Comparison of ENCODE assay signal across 8 cellular contexts in the genomic region with DNA sequence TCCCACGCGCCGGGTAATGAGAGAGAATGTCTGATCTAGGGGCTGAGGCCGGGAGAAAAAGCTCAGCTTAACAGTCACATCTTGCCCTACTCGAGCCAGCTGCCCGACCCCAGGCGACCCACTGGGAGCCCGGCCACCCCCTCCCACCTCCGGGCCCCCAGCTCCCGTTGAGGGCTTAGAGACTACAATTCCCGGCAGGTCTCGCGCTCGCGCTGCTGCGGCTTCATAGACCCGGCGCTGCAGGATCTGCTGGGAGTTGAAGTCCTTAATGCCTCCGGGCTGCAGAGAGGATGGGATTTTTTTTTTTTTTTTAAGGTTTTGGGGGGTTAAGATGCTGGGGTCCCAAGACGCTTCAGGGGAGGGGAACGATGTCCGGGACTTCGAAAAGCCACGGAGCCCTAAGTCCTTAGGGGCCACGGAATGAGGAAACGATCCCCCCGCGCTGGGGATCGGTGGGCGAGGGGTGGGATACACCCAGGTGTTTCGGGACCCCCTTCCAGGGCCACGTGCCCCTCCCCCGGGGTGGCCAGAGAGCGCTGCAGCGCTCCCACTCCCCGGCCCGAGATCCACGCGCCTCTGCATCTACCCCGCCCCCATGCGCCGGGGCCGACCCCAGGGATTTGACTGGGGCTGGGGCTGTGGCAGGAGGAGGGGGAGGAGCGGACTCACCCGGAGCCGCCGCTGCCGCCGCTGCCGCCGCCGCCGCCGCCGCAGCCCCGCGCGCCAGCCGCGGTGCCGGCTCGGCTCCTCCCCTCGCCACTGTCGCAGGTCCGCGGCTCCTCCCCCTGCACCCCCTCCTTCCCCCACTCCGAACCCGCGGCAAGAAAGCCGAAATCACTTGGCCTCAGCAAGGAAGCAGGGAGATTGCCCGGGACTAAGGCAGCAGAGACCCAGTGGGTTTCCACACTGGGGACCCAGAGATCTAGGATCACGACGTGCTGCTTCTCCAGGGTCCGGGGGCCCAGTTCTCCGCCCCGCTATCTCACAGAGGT. TPM values are rescaled to one million over a fixed set of nuclear protein-coding genes. Genes with fewer than 3 reads are reported as not detected.
DNase-seq lines count a peak whose midpoint lies in the region; ATAC-seq and TF ChIP-seq lines count a peak whose summit lies in the region.

A gene with protein sequence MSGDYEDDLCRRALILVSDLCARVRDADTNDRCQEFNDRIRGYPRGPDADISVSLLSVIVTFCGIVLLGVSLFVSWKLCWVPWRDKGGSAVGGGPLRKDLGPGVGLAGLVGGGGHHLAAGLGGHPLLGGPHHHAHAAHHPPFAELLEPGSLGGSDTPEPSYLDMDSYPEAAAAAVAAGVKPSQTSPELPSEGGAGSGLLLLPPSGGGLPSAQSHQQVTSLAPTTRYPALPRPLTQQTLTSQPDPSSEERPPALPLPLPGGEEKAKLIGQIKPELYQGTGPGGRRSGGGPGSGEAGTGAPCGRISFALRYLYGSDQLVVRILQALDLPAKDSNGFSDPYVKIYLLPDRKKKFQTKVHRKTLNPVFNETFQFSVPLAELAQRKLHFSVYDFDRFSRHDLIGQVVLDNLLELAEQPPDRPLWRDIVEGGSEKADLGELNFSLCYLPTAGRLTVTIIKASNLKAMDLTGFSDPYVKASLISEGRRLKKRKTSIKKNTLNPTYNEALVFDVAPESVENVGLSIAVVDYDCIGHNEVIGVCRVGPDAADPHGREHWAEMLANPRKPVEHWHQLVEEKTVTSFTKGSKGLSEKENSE (minus strand): TSS at position 761 of the 992 bp plus-strand sequence. CDS start 2,470 bp downstream, outside the sequence.

- H3K4me1 ChIP-seq in urinary bladder (ENCODE audit: insufficient read depth) = no peaks in the 10 kb centered on the region

- no peak for TF ChIP-seq CTCF in fibroblast of pulmonary artery (IDR thresholded peaks at IDR 0.05; ENCODE audit: low read length, missing control alignments)
- no peak for TF ChIP-seq CTCF in nephron progenitor cell (IDR thresholded peaks at IDR 0.05)

- peaks cover 29% of the 10 kb centered on the region for H3K27me3 Mint-ChIP-seq in activated CD8-positive, alpha-beta T cell treated with anti-CD3 and anti-CD28 coated beads, Interleukin-2, amount 10 ng/mL, durations not matched to agents 7 days and 5 days (ENCODE audit: low read depth)
- peaks cover 42% of the 10 kb centered on the region for H3K27me3 Mint-ChIP-seq in nephron progenitor cell (ENCODE audit: low read depth, poor library complexity)

- H3K4me3 ChIP-seq in Jurkat, Clone E6-1 (ENCODE audit: low read length) = peak within 1 kb of the TSS; percentile 68
- peak within 1 kb of the TSS; percentile 65 for H3K4me3 ChIP-seq in fibroblast of pulmonary artery (replicated peaks; ENCODE audit: low read depth, low read length)
- H3K4me3 ChIP-seq in urinary bladder (ENCODE audit: low read depth, low read length) = peak within 1 kb of the TSS; percentile 43

- WGBS in urinary bladder = 2% methylated on average over 76 of the region's 76 CpGs

- CTCF ChIA-PET in activated CD8-positive, alpha-beta T cell treated with anti-CD3 and anti-CD28 coated beads, Interleukin-2, amount 10 ng/mL, durations not matched to agents 7 days and 5 days (lab: Charles Lee) = interaction anchor here (0.6 kb wide), 1 partner anchor 31 kb away, joined by 4 read pairs; no protein-coding TSS in a partner anchor

- ATAC-seq in activated CD8-positive, alpha-beta T cell treated with anti-CD3 and anti-CD28 coated beads, Interleukin-2, amount 10 ng/mL, durations not matched to agents 7 days and 5 days = peak; percentile 33
- no peak for ATAC-seq in GM18867 (IDR thresholded peaks at IDR 0.05; ENCODE audit: unreplicated experiment)

- no peaks in the 10 kb centered on the region for H3K36me3 ChIP-seq in urinary bladder (ENCODE audit: insufficient read depth)

- no peak within 1 kb of the TSS for H3K27ac ChIP-seq in urinary bladder (ENCODE audit: low read depth)

- POLR2A ChIA-PET in activated CD8-positive, alpha-beta T cell treated with anti-CD3 and anti-CD28 coated beads, Interleukin-2, amount 10 ng/mL, durations not matched to agents 7 days and 5 days (lab: Charles Lee) = no interaction called here

- no peaks in the 10 kb centered on the region for H3K36me3 Mint-ChIP-seq in activated CD8-positive, alpha-beta T cell treated with anti-CD3 and anti-CD28 coated beads, Interleukin-2, amount 10 ng/mL, durations not matched to agents 7 days and 5 days (ENCODE audit: low read depth)
- no peaks in the 10 kb centered on the region for H3K36me3 Mint-ChIP-seq in nephron progenitor cell (ENCODE audit: low read depth)

- H3K27ac Mint-ChIP-seq in activated CD8-positive, alpha-beta T cell treated with anti-CD3 and anti-CD28 coated beads, Interleukin-2, amount 10 ng/mL, durations not matched to agents 7 days and 5 days = no peak within 1 kb of the TSS
- H3K27ac Mint-ChIP-seq in nephron progenitor cell = no peak within 1 kb of the TSS

- H3K9me3 Mint-ChIP-seq in activated CD8-positive, alpha-beta T cell treated with anti-CD3 and anti-CD28 coated beads, Interleukin-2, amount 10 ng/mL, durations not matched to agents 7 days and 5 days (ENCODE audit: insufficient read depth) = peaks cover 6% of the 10 kb centered on the region
- peaks cover 17% of the 10 kb centered on the region for H3K9me3 Mint-ChIP-seq in nephron progenitor cell

- H3K4me3 Mint-ChIP-seq in activated CD8-positive, alpha-beta T cell treated with anti-CD3 and anti-CD28 coated beads, Interleukin-2, amount 10 ng/mL, durations not matched to agents 7 days and 5 days = peak within 1 kb of the TSS; percentile 35
- peak within 1 kb of the TSS; percentile 91 for H3K4me3 Mint-ChIP-seq in nephron progenitor cell

- DNase-seq in CD1c-positive myeloid dendritic cell (ENCODE audit: extremely low spot score) (peak; percentile 8), fibroblast of pulmonary artery (ENCODE audit: low read depth) (peak; percentile 53), nephron progenitor cell (peak; percentile 79), UCSD-AML1 (lab: John Stamatoyannopoulos, UW; ENCODE audit: unreplicated experiment) (no peak)
- peak; percentile 42 for DNase-seq in Jurkat, Clone E6-1 (ENCODE audit: low read depth, low spot score)
- DNase-seq in activated CD8-positive, alpha-beta T cell treated with anti-CD3 and anti-CD28 coated beads, Interleukin-2, amount 10 ng/mL, durations not matched to agents 7 days and 5 days = no peak

- peaks cover 2% of the 10 kb centered on the region for H3K4me1 Mint-ChIP-seq in activated CD8-positive, alpha-beta T cell treated with anti-CD3 and anti-CD28 coated beads, Interleukin-2, amount 10 ng/mL, durations not matched to agents 7 days and 5 days (ENCODE audit: low read depth)
- peaks cover 7% of the 10 kb centered on the region for H3K4me1 Mint-ChIP-seq in nephron progenitor cell

RNA-seq across cellular contexts. Expression of the gene that starts here (rescaled TPM):
- polyA plus RNA-seq in Jurkat, Clone E6-1 (2012; ENCODE audit: insufficient read depth, insufficient read length) = 4.7 TPM
- not detected for total RNA-seq in activated CD8-positive, alpha-beta T cell treated with anti-CD3 and anti-CD28 coated beads, Interleukin-2, amount 10 ng/mL, durations not matched to agents 7 days and 5 days
- total RNA-seq in urinary bladder = 0.16 TPM
- polyA plus RNA-seq in urinary bladder = 0.32 TPM

Comparison
In these comparisons a context has a peak if more than half of its experiments do, and no peak if none do; other contexts are left out.
1. Peak in ATAC-seq in activated CD8-positive, alpha-beta T cell treated with anti-CD3 and anti-CD28 coated beads, Interleukin-2, amount 10 ng/mL, durations not matched to agents 7 days and 5 days; RNA of the gene not detected or under 1 TPM.
2. DNase-seq: peak in CD1c-positive myeloid dendritic cell (single experiment), Jurkat, Clone E6-1 (single experiment), fibroblast of pulmonary artery (single experiment) and nephron progenitor cell (single experiment); none in activated CD8-positive, alpha-beta T cell treated with anti-CD3 and anti-CD28 coated beads, Interleukin-2, amount 10 ng/mL, durations not matched to agents 7 days and 5 days (single experiment) and UCSD-AML1 (single experiment).
3. Peak in every context shown above with its lines, with median percentiles within 50 percentile points of each other: H3K4me3 ChIP-seq.